7 cellular contexts compared by ENCODE assay signal in genomic region chr19:40421993-40422392, GRCh38. TPM values are rescaled to one million over a fixed set of nuclear protein-coding genes. Genes with fewer than 3 reads are reported as not detected.
DNase-seq lines count a peak whose midpoint lies in the region; ATAC-seq and TF ChIP-seq lines count a peak whose summit lies in the region.
"Not testable (repeated sequence)": the region's sequence is repeated elsewhere in the genome, so short reads cannot be mapped to it uniquely, and the experiment has no call there.
"Had no signal": no experiment of that assay in that cellular context is flagged by ENCODE, and none has a peak within 500 bp of the region (broad histone marks: within the 10 kb centered on the region; RNA-seq: fewer than 3 reads in every experiment).

No MANE protein-coding gene starts in this region.

- not testable (repeated sequence) for H3K36me3 ChIP-seq in SK-N-MC (ENCODE audit: insufficient read depth, low read length)
- peaks cover 10 to 20% (median 13%) of the 10 kb centered on the region in 4 donors for H3K36me3 ChIP-seq in esophagus muscularis mucosa

- 69% methylated on average over 9 of the region's 9 CpGs for WGBS in esophagus muscularis mucosa

- not testable (repeated sequence) for H3K9me3 Mint-ChIP-seq in CD14-positive monocyte; activated naive CD8-positive, alpha-beta T cell treated with anti-CD3 and anti-CD28 coated beads, Interleukin-2, amount 10 ng/mL, durations not matched to agents 7 days and 5 days; naive B cell; stimulated activated naive CD8-positive, alpha-beta T cell treated with anti-CD3 and anti-CD28 coated beads, Interleukin-15, Interleukin-2, amounts not matched to agents 100 ng/mL and 50 ng/mL, for 24 hours

- peaks cover 42 to 64% (median 57%) of the 10 kb centered on the region in 4 donors for H3K4me1 ChIP-seq in esophagus muscularis mucosa

- peaks cover 14 to 15% of the 10 kb centered on the region in 2 donors for H3K36me3 Mint-ChIP-seq in CD14-positive monocyte
- not testable (repeated sequence) for H3K36me3 Mint-ChIP-seq in activated naive CD8-positive, alpha-beta T cell treated with anti-CD3 and anti-CD28 coated beads, Interleukin-2, amount 10 ng/mL, durations not matched to agents 7 days and 5 days; naive B cell
- H3K36me3 Mint-ChIP-seq in stimulated activated naive CD8-positive, alpha-beta T cell treated with anti-CD3 and anti-CD28 coated beads, Interleukin-15, Interleukin-2, amounts not matched to agents 100 ng/mL and 50 ng/mL, for 24 hours (ENCODE audit: low read depth), result peaks cover 11% of the 10 kb centered on the region

- H3K9ac ChIP-seq in SK-N-MC (ENCODE audit: insufficient read length), result not testable (repeated sequence)

- TF ChIP-seq CTCF in CD14-positive monocyte (IDR thresholded peaks at IDR 0.05); esophagus muscularis mucosa (IDR thresholded peaks at IDR 0.05): not testable (repeated sequence)

- not testable (repeated sequence) for TF ChIP-seq POLR2A in esophagus muscularis mucosa (IDR thresholded peaks at IDR 0.05; ENCODE audit: low read depth)

- H3K4me1 Mint-ChIP-seq in CD14-positive monocyte (peaks cover 39% of the 10 kb centered on the region), naive B cell (peaks cover 27 to 49% (median 32%) of the 10 kb centered on the region in 3 donors)
- peaks cover 33% of the 10 kb centered on the region for H3K4me1 Mint-ChIP-seq in activated naive CD8-positive, alpha-beta T cell treated with anti-CD3 and anti-CD28 coated beads, Interleukin-2, amount 10 ng/mL, durations not matched to agents 7 days and 5 days
- H3K4me1 Mint-ChIP-seq in stimulated activated naive CD8-positive, alpha-beta T cell treated with anti-CD3 and anti-CD28 coated beads, Interleukin-15, Interleukin-2, amounts not matched to agents 100 ng/mL and 50 ng/mL, for 24 hours (ENCODE audit: low read depth), result peaks cover 38% of the 10 kb centered on the region

- not testable (repeated sequence) for H3K4me3 ChIP-seq in SK-N-MC
- peak overlapping the region in 3 of 4 donors; percentile 63 to 77 (median 69) for H3K4me3 ChIP-seq in esophagus muscularis mucosa

- H3K27me3 Mint-ChIP-seq in CD14-positive monocyte (ENCODE audit: low read depth in 3 of 3); activated naive CD8-positive, alpha-beta T cell treated with anti-CD3 and anti-CD28 coated beads, Interleukin-2, amount 10 ng/mL, durations not matched to agents 7 days and 5 days; naive B cell; stimulated activated naive CD8-positive, alpha-beta T cell treated with anti-CD3 and anti-CD28 coated beads, Interleukin-15, Interleukin-2, amounts not matched to agents 100 ng/mL and 50 ng/mL, for 24 hours: not testable (repeated sequence)

- H3K27ac ChIP-seq in SK-N-MC, result 0 out of 2 replicates have a peak overlapping the region, but pooled peaks have one; percentile 14
- peak overlapping the region; percentile 98 to 100 (median 100) for H3K27ac ChIP-seq in esophagus muscularis mucosa (replicated peaks in 1 of 4)

- POLR2A ChIA-PET in activated naive CD8-positive, alpha-beta T cell treated with anti-CD3 and anti-CD28 coated beads, Interleukin-2, amount 10 ng/mL, durations not matched to agents 7 days and 5 days (lab: Charles Lee), result interaction anchor here (0.6 to 3.8 kb wide), 4 partner anchors 11 to 54 kb away, joined by 3 to 35 read pairs (median 6); partner anchors contain the start of gene SERTAD3

- ATAC-seq in activated naive CD8-positive, alpha-beta T cell treated with anti-CD3 and anti-CD28 coated beads, Interleukin-2, amount 10 ng/mL, durations not matched to agents 7 days and 5 days (ENCODE audit: low read depth); naive B cell (ENCODE audit: low read depth in 2 of 2): not testable (repeated sequence)

- not testable (repeated sequence) for H3K27me3 ChIP-seq in esophagus muscularis mucosa

- H3K27ac Mint-ChIP-seq in CD14-positive monocyte (peak overlapping the region in 5 of 7 donors; percentile 35 to 95 (median 83)), naive B cell (peak overlapping the region in 4 of 6 donors; percentile 54 to 92 (median 74))
- H3K27ac Mint-ChIP-seq in activated naive CD8-positive, alpha-beta T cell treated with anti-CD3 and anti-CD28 coated beads, Interleukin-2, amount 10 ng/mL, durations not matched to agents 7 days and 5 days, result peak overlapping the region; percentile 92
- H3K27ac Mint-ChIP-seq in stimulated activated naive CD8-positive, alpha-beta T cell treated with anti-CD3 and anti-CD28 coated beads, Interleukin-15, Interleukin-2, amounts not matched to agents 100 ng/mL and 50 ng/mL, for 24 hours, result peak overlapping the region; percentile 93

- not testable (repeated sequence) for H3K9me3 ChIP-seq in SK-N-MC (ENCODE audit: low read depth, low read length); esophagus muscularis mucosa

- TF ChIP-seq EP300 in esophagus muscularis mucosa (IDR thresholded peaks at IDR 0.05), result not testable (repeated sequence)

- H3K4me3 Mint-ChIP-seq in CD14-positive monocyte, result not testable (repeated sequence)
- peak overlapping the region; percentile 80 for H3K4me3 Mint-ChIP-seq in activated naive CD8-positive, alpha-beta T cell treated with anti-CD3 and anti-CD28 coated beads, Interleukin-2, amount 10 ng/mL, durations not matched to agents 7 days and 5 days
- H3K4me3 Mint-ChIP-seq in naive B cell, result peak overlapping the region; percentile 5 to 92 (median 78)
- peak overlapping the region; percentile 55 for H3K4me3 Mint-ChIP-seq in stimulated activated naive CD8-positive, alpha-beta T cell treated with anti-CD3 and anti-CD28 coated beads, Interleukin-15, Interleukin-2, amounts not matched to agents 100 ng/mL and 50 ng/mL, for 24 hours

- not testable (repeated sequence) for DNase-seq in CD14-positive monocyte (ENCODE audit: low spot score); SK-N-MC (ENCODE audit: low read depth, low spot score); activated naive CD8-positive, alpha-beta T cell treated with anti-CD3 and anti-CD28 coated beads, Interleukin-2, amount 10 ng/mL, durations not matched to agents 7 days and 5 days; esophagus muscularis mucosa (ENCODE audit: extremely low spot score); naive B cell

- intact Hi-C loops in CD14-positive monocyte (cut with micrococcal nuclease), result loop anchor here in 1 of 2 donors (2.0 to 10.0 kb wide), 2 partner anchors 43 to 117 kb away; partner anchors contain the start of gene BLVRB
- intact Hi-C loops in esophagus muscularis mucosa (cut with DNase I), result loop anchor here (1.0 kb wide), 1 partner anchor 22 kb away; the partner anchor contains the start of gene SERTAD3

RNA-seq across cellular contexts. Expression of gene SERTAD1, which starts 3.8 kb away (rescaled TPM):
- polyA plus RNA-seq in CD14-positive monocyte, result 10 to 100 TPM; 21.0 to 21.6 TPM
- 1 to 10 TPM; 7.3 to 7.9 TPM for total RNA-seq in activated naive CD8-positive, alpha-beta T cell treated with anti-CD3 and anti-CD28 coated beads, Interleukin-2, amount 10 ng/mL, durations not matched to agents 7 days and 5 days
- 10 to 100 TPM; 13.7 to 73.1 (median 22.5) TPM for total RNA-seq in esophagus muscularis mucosa
- polyA plus RNA-seq in naive B cell (ENCODE audit: low read depth in 6 of 6), result 10 to 100 TPM in 4 of 6 donors, 1 to 10 TPM in 2; 8.7 to 23.0 (median 13.0) TPM

RNA-seq across cellular contexts. Expression of gene PRX, which starts 8.8 kb away (rescaled TPM):
- polyA plus RNA-seq in CD14-positive monocyte, result under 1 TPM in 1 of 2 donors, not detected in 1; 0.13 TPM
- total RNA-seq in activated naive CD8-positive, alpha-beta T cell treated with anti-CD3 and anti-CD28 coated beads, Interleukin-2, amount 10 ng/mL, durations not matched to agents 7 days and 5 days, result 1 to 10 TPM; 2.3 to 2.5 TPM
- total RNA-seq in esophagus muscularis mucosa, result 10 to 100 TPM in 2 of 4 donors, 1 to 10 TPM in 2; 5.8 to 12.4 (median 8.8) TPM
- under 1 TPM in 4 of 6 donors, not detected in 2; 0.05 to 0.38 (median 0.23) TPM for polyA plus RNA-seq in naive B cell (ENCODE audit: low read depth in 6 of 6)
- total RNA-seq: HT1080 had no signal

RNA-seq across cellular contexts. Expression of gene SERTAD3, which starts 22.1 kb away (rescaled TPM):
- polyA plus RNA-seq in CD14-positive monocyte (10 to 100 TPM; 30.4 to 49.4 TPM), naive B cell (ENCODE audit: low read depth in 6 of 6) (10 to 100 TPM in 5 of 6 donors, 1 to 10 TPM in 1; 9.8 to 17.6 (median 13.3) TPM)
- 10 to 100 TPM; 12.9 to 13.5 TPM for total RNA-seq in activated naive CD8-positive, alpha-beta T cell treated with anti-CD3 and anti-CD28 coated beads, Interleukin-2, amount 10 ng/mL, durations not matched to agents 7 days and 5 days
- total RNA-seq in esophagus muscularis mucosa, result 10 to 100 TPM; 18.3 to 47.2 (median 37.8) TPM

RNA-seq across cellular contexts. Expression of gene HIPK4, which starts 32.0 kb away (rescaled TPM):
- polyA plus RNA-seq in CD14-positive monocyte, result not detected
- total RNA-seq in activated naive CD8-positive, alpha-beta T cell treated with anti-CD3 and anti-CD28 coated beads, Interleukin-2, amount 10 ng/mL, durations not matched to agents 7 days and 5 days, result under 1 TPM in 1 of 2 experiments, not detected in 1; 0.11 TPM
- total RNA-seq in esophagus muscularis mucosa, result under 1 TPM; under 0.01 to 0.63 (median 0.42) TPM
- polyA plus RNA-seq in naive B cell (ENCODE audit: low read depth in 6 of 6), result not detected
- total RNA-seq: HT1080 had no signal

RNA-seq across cellular contexts. Expression of gene BLVRB, which starts 43.6 kb away (rescaled TPM):
- polyA plus RNA-seq in CD14-positive monocyte (100 to 1,000 TPM; 601 to 625 TPM), naive B cell (ENCODE audit: low read depth in 6 of 6) (10 to 100 TPM in 5 of 6 donors, 1 to 10 TPM in 1; 5.3 to 35.3 (median 24.5) TPM)
- 10 to 100 TPM; 20.4 to 21.5 TPM for total RNA-seq in activated naive CD8-positive, alpha-beta T cell treated with anti-CD3 and anti-CD28 coated beads, Interleukin-2, amount 10 ng/mL, durations not matched to agents 7 days and 5 days
- total RNA-seq in esophagus muscularis mucosa, result 100 to 1,000 TPM; 159 to 223 (median 194) TPM
